ENCODE assay signal across 29 cellular contexts in genomic region chr5:158845941-158846340, GRCh38.
DNase-seq lines count a peak whose midpoint lies in the region; ATAC-seq and TF ChIP-seq lines count a peak whose summit lies in the region.
"Had no signal": no experiment of that assay in that cellular context is flagged by ENCODE, and none has a peak within 500 bp of the region (broad histone marks: within the 10 kb centered on the region; RNA-seq: fewer than 3 reads in every experiment).

No MANE protein-coding gene starts in this region.

- DNase-seq in NCI-H82 (lab: John Stamatoyannopoulos, UW) (peak; percentile 24), NCI-H82 treated with DMSO at 0.1 percent for 48 hours (lab: John Stamatoyannopoulos, UW; ENCODE audit: unreplicated experiment) (no peak), memory B cell (ENCODE audit: low spot score in 2 of 2) (no peak), glomerular visceral epithelial cell (ENCODE audit: extremely low spot score) (no peak), DMS153 (lab: John Stamatoyannopoulos, UW) (no peak), medulla oblongata (ENCODE audit: extremely low spot score) (no peak)
- no peak for DNase-seq in activated CD4-positive, alpha-beta memory T cell treated with anti-CD3 and anti-CD28 coated beads, Interleukin-2, amount 10 ng/mL, durations not matched to agents 7 days and 5 days
- DNase-seq: activated CD4-positive, alpha-beta T cell treated with anti-CD3 and anti-CD28 coated beads for 4 hours; activated CD8-positive, alpha-beta memory T cell treated with anti-CD3 and anti-CD28 coated beads for 24 hours; activated gamma-delta T cell; activated naive CD8-positive, alpha-beta T cell treated with anti-CD3 and anti-CD28 coated beads, Interleukin-2, amount 50 U/mL, for 24 hours; CD8-positive, alpha-beta T cell; cerebellar nuclear complex; head of caudate nucleus; kidney glomerular epithelial cell; lower lobe of right lung; NCI-H1417; NCI-H2029 treated with DMSO at 0.1 percent for 48 hours; NCI-H226; NCI-H774; PC-3; stimulated activated CD4-positive, alpha-beta T cell treated with anti-CD3 and anti-CD28 coated beads, Interleukin-2, amount 100 ng/mL, for 48 hours; substantia nigra had no signal

- peaks cover 2% of the 10 kb centered on the region for H3K36me3 Mint-ChIP-seq in memory B cell
- no peaks in the 10 kb centered on the region for H3K36me3 Mint-ChIP-seq in activated CD4-positive, alpha-beta memory T cell treated with anti-CD3 and anti-CD28 coated beads, Interleukin-2, amount 10 ng/mL, durations not matched to agents 7 days and 5 days (ENCODE audit: low read depth)
- H3K36me3 Mint-ChIP-seq: CD8-positive, alpha-beta T cell had no signal

- no peaks in the 10 kb centered on the region for H3K27me3 Mint-ChIP-seq in memory B cell
- H3K27me3 Mint-ChIP-seq in activated CD4-positive, alpha-beta memory T cell treated with anti-CD3 and anti-CD28 coated beads, Interleukin-2, amount 10 ng/mL, durations not matched to agents 7 days and 5 days: peaks cover 9% of the 10 kb centered on the region

- peaks cover 58% of the 10 kb centered on the region for H3K4me1 Mint-ChIP-seq in memory B cell
- peaks cover 3% of the 10 kb centered on the region for H3K4me1 Mint-ChIP-seq in activated CD4-positive, alpha-beta memory T cell treated with anti-CD3 and anti-CD28 coated beads, Interleukin-2, amount 10 ng/mL, durations not matched to agents 7 days and 5 days

- no peaks in the 10 kb centered on the region for H3K36me3 ChIP-seq in OCI-LY3 (replicated peaks; ENCODE audit: low read depth, low read length)
- H3K36me3 ChIP-seq: HAP-1, lower lobe of right lung, right atrium auricular region had no signal

- peak overlapping the region; percentile 82 for H3K27ac Mint-ChIP-seq in memory B cell
- no peak overlapping the region for H3K27ac Mint-ChIP-seq in activated CD4-positive, alpha-beta memory T cell treated with anti-CD3 and anti-CD28 coated beads, Interleukin-2, amount 10 ng/mL, durations not matched to agents 7 days and 5 days
- H3K27ac Mint-ChIP-seq: activated naive CD8-positive, alpha-beta T cell treated with anti-CD3 and anti-CD28 coated beads, Interleukin-2, amount 50 U/mL, for 24 hours; CD8-positive, alpha-beta T cell had no signal

- no peak for TF ChIP-seq CTCF in OCI-LY3 (IDR thresholded peaks at IDR 0.05; ENCODE audit: low read depth, low read length)

- H3K4me3 ChIP-seq in OCI-LY3 (ENCODE audit: low read length): no peak overlapping the region
- H3K4me3 ChIP-seq: HAP-1, K562, lower lobe of right lung, right atrium auricular region had no signal

- H3K4me3 Mint-ChIP-seq in memory B cell: no peak overlapping the region
- H3K4me3 Mint-ChIP-seq in activated CD4-positive, alpha-beta memory T cell treated with anti-CD3 and anti-CD28 coated beads, Interleukin-2, amount 10 ng/mL, durations not matched to agents 7 days and 5 days: no peak overlapping the region
- H3K4me3 Mint-ChIP-seq: activated naive CD8-positive, alpha-beta T cell treated with anti-CD3 and anti-CD28 coated beads, Interleukin-2, amount 50 U/mL, for 24 hours; CD8-positive, alpha-beta T cell had no signal

- H2AFZ ChIP-seq in OCI-LY3 (ENCODE audit: low read depth, low read length): no peak overlapping the region

- H3K9me3 Mint-ChIP-seq in memory B cell: peaks cover 1% of the 10 kb centered on the region
- H3K9me3 Mint-ChIP-seq in activated CD4-positive, alpha-beta memory T cell treated with anti-CD3 and anti-CD28 coated beads, Interleukin-2, amount 10 ng/mL, durations not matched to agents 7 days and 5 days: no peaks in the 10 kb centered on the region
- H3K9me3 Mint-ChIP-seq: activated naive CD8-positive, alpha-beta T cell treated with anti-CD3 and anti-CD28 coated beads, Interleukin-2, amount 50 U/mL, for 24 hours; CD8-positive, alpha-beta T cell had no signal

- H3K27ac ChIP-seq in OCI-LY3 (ENCODE audit: low read length): no peak overlapping the region
- H3K27ac ChIP-seq: 22Rv1, lower lobe of right lung, right atrium auricular region had no signal

- H3K4me1 ChIP-seq in OCI-LY3 (ENCODE audit: low read length): peaks cover 59% of the 10 kb centered on the region
- H3K4me1 ChIP-seq: HAP-1, lower lobe of right lung, right atrium auricular region had no signal

- H3K27me3 ChIP-seq in OCI-LY3 (ENCODE audit: low read depth, low read length): no peaks in the 10 kb centered on the region
- H3K27me3 ChIP-seq: right atrium auricular region had no signal

- POLR2A ChIA-PET in activated CD4-positive, alpha-beta memory T cell treated with anti-CD3 and anti-CD28 coated beads, Interleukin-2, amount 10 ng/mL, durations not matched to agents 7 days and 5 days (lab: Charles Lee): no interaction called here

- no peak overlapping the region for H3K9ac ChIP-seq in OCI-LY3 (ENCODE audit: low read length)

- no peaks in the 10 kb centered on the region for H3K9me3 ChIP-seq in OCI-LY3 (ENCODE audit: insufficient read depth, low read length)
- H3K9me3 ChIP-seq: HAP-1, lower lobe of right lung, right atrium auricular region had no signal

- H3K4me2 ChIP-seq in OCI-LY3 (ENCODE audit: low read length): peak overlapping the region; percentile 20

- CTCF ChIA-PET in activated CD4-positive, alpha-beta memory T cell treated with anti-CD3 and anti-CD28 coated beads, Interleukin-2, amount 10 ng/mL, durations not matched to agents 7 days and 5 days (lab: Charles Lee): no interaction called here

- H3K79me2 ChIP-seq in OCI-LY3 (ENCODE audit: low read length): peaks cover 21% of the 10 kb centered on the region; the same call in 1 of the 2 replicates

- no peaks in the 10 kb centered on the region for H4K20me1 ChIP-seq in OCI-LY3 (ENCODE audit: insufficient read depth, low read length)

- no peak for ATAC-seq in memory B cell (ENCODE audit: low read depth)
- ATAC-seq: activated naive CD8-positive, alpha-beta T cell treated with anti-CD3 and anti-CD28 coated beads, Interleukin-2, amount 50 U/mL, for 24 hours; CD8-positive, alpha-beta T cell; K562; lower lobe of right lung; PC-3; Right ventricle myocardium inferior had no signal
